Comparison of ENCODE assay signal across 26 cellular contexts in genomic region chr2:5067816-5068215, GRCh38.
"Had no signal": no experiment of that assay in that cellular context is flagged by ENCODE, and none has a peak within 500 bp of the region (broad histone marks: within the 10 kb centered on the region; RNA-seq: fewer than 3 reads in every experiment).

No MANE protein-coding gene starts in this region.

- H3K36me3 ChIP-seq: adrenal gland, esophagus squamous epithelium had no signal

- H3K4me1 ChIP-seq: adrenal gland, body of pancreas, esophagus squamous epithelium had no signal

- H3K4me3 ChIP-seq: adrenal gland, body of pancreas, esophagus squamous epithelium had no signal

- DNase-seq: activated CD4-positive, alpha-beta memory T cell treated with anti-CD3 and anti-CD28 coated beads for 36 hours; activated CD4-positive, alpha-beta T cell treated with anti-CD3 and anti-CD28 coated beads for 36 hours; activated CD4-positive, alpha-beta T cell treated with anti-CD3 and anti-CD28 coated beads, Interleukin-2, amount 10 ng/mL, durations not matched to agents 24 days and 14 days; activated CD4-positive, CD25-positive, alpha-beta regulatory T cell; activated CD4-positive, CD25-positive, alpha-beta regulatory T cell treated with anti-CD3 and anti-CD28 coated beads, Interleukin-2, amount 50 U/mL, for 72 hours; activated CD8-positive, alpha-beta memory T cell treated with anti-CD3 and anti-CD28 coated beads, Interleukin-2, amount 10 ng/mL, durations not matched to agents 7 days and 5 days; activated CD8-positive, alpha-beta memory T cell treated with anti-CD3 and anti-CD28 coated beads, Interleukin-2, amount 50 U/mL, for 4 hours; activated CD8-positive, alpha-beta T cell treated with anti-CD3 and anti-CD28 coated beads, Interleukin-2, amount 10 ng/mL, durations not matched to agents 7 days and 5 days; activated effector memory CD4-positive, alpha-beta T cell treated with anti-CD3 and anti-CD28 coated beads, Interleukin-2, amount 50 U/mL, for 16 hours; activated naive CD4-positive, alpha-beta T cell treated with anti-CD3 and anti-CD28 coated beads for 36 hours; activated naive CD8-positive, alpha-beta T cell treated with anti-CD3 and anti-CD28 coated beads for 36 hours; activated naive CD8-positive, alpha-beta T cell treated with anti-CD3 and anti-CD28 coated beads, Interleukin-2, amount 50 U/mL, for 24 hours; activated T-cell treated with anti-CD3 and anti-CD28 coated beads, Interleukin-2, amount 50 U/mL, for 1 hour; activated T-cell treated with anti-CD3 and anti-CD28 coated beads, Interleukin-2, amount 50 U/mL, for 48 hours; adrenal gland; amygdala; aorta; body of pancreas; caudate nucleus; cortex of kidney; dermis blood vessel endothelial cell; effector CD8-positive, alpha-beta T cell; esophagus squamous epithelium; head of caudate nucleus; T-helper 2 cell had no signal

- H3K9me3 ChIP-seq: adrenal gland, body of pancreas had no signal

- H3K27me3 ChIP-seq: adrenal gland, body of pancreas, esophagus squamous epithelium had no signal

- H3K27ac ChIP-seq: adrenal gland, body of pancreas, epithelial cell of prostate, esophagus squamous epithelium had no signal
